ENCODE assay signal across 8 cellular contexts in the genomic region with DNA sequence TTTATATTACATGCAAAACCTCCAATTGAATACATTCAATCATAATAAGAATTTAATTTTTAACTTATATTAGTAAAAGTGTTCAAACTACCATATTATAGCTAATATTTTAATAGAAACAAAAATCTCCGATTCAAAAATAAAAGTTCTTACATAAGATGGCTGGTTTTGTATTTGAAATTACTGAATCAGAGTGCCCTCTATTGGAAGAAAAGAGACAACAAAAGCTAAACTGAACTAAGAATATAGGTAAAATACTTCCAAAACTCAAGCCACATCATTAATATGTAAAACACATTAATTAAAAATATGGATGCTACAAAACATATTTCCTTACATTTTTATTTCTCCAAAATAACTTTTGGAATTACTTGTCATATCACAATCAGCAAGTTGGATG.
DNase-seq lines count a peak whose midpoint lies in the region; ATAC-seq and TF ChIP-seq lines count a peak whose summit lies in the region.

No MANE protein-coding gene starts in this region.

- peak in 6 of 7 experiments; percentile 44 to 62 (median 56) for TF ChIP-seq CTCF in body of pancreas (IDR thresholded peaks at IDR 0.05)

- H3K36me3 ChIP-seq in body of pancreas (replicated peaks in 1 of 2; ENCODE audit: insufficient read depth in 1 of 2, low read depth in 2 of 2), result no peaks in the 10 kb centered on the region

- ATAC-seq in body of pancreas, result no peak

- H3K27me3 ChIP-seq in body of pancreas, result no peaks in the 10 kb centered on the region

- 2% methylated on average over 1 of the region's 1 CpG for WGBS in body of pancreas, 2 donors

- H3K9me3 ChIP-seq in body of pancreas, result no peaks in the 10 kb centered on the region

- DNase-seq in EL, result peak; percentile 13
- DNase-seq in NCI-H1417 (lab: John Stamatoyannopoulos, UW), result peak in 2 of 3 experiments; percentile 41 to 58
- DNase-seq in body of pancreas, result no peak
- peak; percentile 24 for DNase-seq in middle frontal gyrus (ENCODE audit: extremely low spot score, low spot score)
- DNase-seq in HK-2 (ENCODE audit: unreplicated experiment), result no peak
- no peak for DNase-seq in activated CD4-positive, CD25-positive, alpha-beta regulatory T cell treated with anti-CD3 and anti-CD28 coated beads, Interleukin-2, amount 50 U/mL, for 72 hours
- no peak for DNase-seq in HuH-7 (ENCODE audit: low spot score)
- no peak for DNase-seq in KG1 (lab: John Stamatoyannopoulos, UW)

- no peak for TF ChIP-seq POLR2A in body of pancreas (IDR thresholded peaks at IDR 0.05)

- H3K4me3 ChIP-seq in body of pancreas, result no peak overlapping the region

- no peak overlapping the region for H3K27ac ChIP-seq in body of pancreas

- intact Hi-C loops in body of pancreas (cut with DNase I), result loop anchor here (10.0 kb wide), 1 partner anchor 723 kb away; no protein-coding TSS in a partner anchor

- no peaks in the 10 kb centered on the region for H3K4me1 ChIP-seq in body of pancreas

Comparison
In these comparisons a context has a peak if more than half of its experiments do, and no peak if none do; other contexts are left out.
1. DNase-seq: peak in EL (single experiment), NCI-H1417 (2 of 3) and middle frontal gyrus (single experiment); none in body of pancreas (0 of 4), HK-2 (single experiment), activated CD4-positive, CD25-positive, alpha-beta regulatory T cell treated with anti-CD3 and anti-CD28 coated beads, Interleukin-2, amount 50 U/mL, for 72 hours (single experiment), HuH-7 (single experiment) and KG1 (single experiment).